9 cellular contexts compared by ENCODE assay signal in the genomic region with DNA sequence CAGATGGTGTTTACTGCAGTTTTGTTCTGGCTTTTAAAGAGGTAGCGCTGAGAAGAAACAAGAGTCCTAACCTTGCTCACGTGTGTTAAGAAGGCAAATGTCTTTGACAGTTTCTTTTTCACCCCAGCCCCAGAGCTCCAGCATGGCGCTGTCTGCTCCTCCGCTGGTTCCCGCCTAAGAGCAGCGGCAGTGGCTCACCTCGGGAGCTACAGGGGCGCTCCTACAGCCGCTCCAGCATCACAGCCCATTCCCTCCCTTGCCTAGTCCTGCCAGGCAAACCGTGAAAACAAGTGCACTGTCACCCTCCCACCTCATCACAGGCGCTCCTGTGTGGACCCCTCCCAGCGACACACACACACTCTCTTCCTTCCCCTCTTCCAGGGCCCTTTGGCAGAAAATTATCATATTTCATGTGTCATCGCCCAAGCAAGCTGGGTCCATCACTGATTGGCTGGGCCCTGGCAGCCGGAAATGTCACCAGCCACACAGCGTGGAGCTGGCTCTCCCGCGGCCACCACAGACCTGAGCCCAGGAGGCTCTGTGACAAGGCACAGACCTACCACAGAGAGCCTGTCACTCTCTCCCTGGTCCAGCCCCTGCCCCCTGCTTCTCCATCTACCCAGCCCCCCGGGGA. TPM values are rescaled to one million over a fixed set of nuclear protein-coding genes. Genes with fewer than 3 reads are reported as not detected.
DNase-seq lines count a peak whose midpoint lies in the region; ATAC-seq and TF ChIP-seq lines count a peak whose summit lies in the region.
"Had no signal": no experiment of that assay in that cellular context is flagged by ENCODE, and none has a peak within 500 bp of the region (broad histone marks: within the 10 kb centered on the region; RNA-seq: fewer than 3 reads in every experiment).

No MANE protein-coding gene starts in this region.

- TF ChIP-seq CTCF in breast epithelium (IDR thresholded peaks at IDR 0.05) (no peak), MCF 10A (IDR thresholded peaks at IDR 0.05; ENCODE audit: unreplicated experiment) (no peak)

- CTCF ChIA-PET in MCF 10A (lab: Yijun Ruan, JAX), result interaction anchor here (0.7 kb wide), 1 partner anchor 348 kb away, joined by 3 read pairs; no protein-coding TSS in a partner anchor

- H3K27me3 Mint-ChIP-seq in MCF 10A (ENCODE audit: insufficient read depth, unreplicated experiment) (peaks cover under 1% of the 10 kb centered on the region), IgD-negative memory B cell (peaks cover 50% of the 10 kb centered on the region), T-helper 17 cell (no peaks in the 10 kb centered on the region)

- intact Hi-C loops in breast epithelium (cut with DNase I; ENCODE audit: low total_unique reads) (no loop called here), MCF 10A (cut with micrococcal nuclease) (no loop called here)

- BruUV-seq in MCF 10A (replicated peaks; lab: Mats Ljungman, UMichigan), result no TSS peak

- H3K9me3 ChIP-seq in breast epithelium (peaks cover 0 to 7% of the 10 kb centered on the region in 2 donors), T-helper 17 cell (ENCODE audit: control insufficient read depth, low read length, poor library complexity, severe bottlenecking) (no peaks in the 10 kb centered on the region)

- peak; percentile 90 for ATAC-seq in T-helper 17 cell

- no peaks in the 10 kb centered on the region for H3K36me3 ChIP-seq in breast epithelium
- H3K36me3 ChIP-seq: BLaER1 treated with 17β-estradiol and CSF1 and Interleukin-3, amounts not matched to agents 10 nM and 100 nM had no signal

- H3K4me1 Mint-ChIP-seq in MCF 10A (ENCODE audit: insufficient read depth, unreplicated experiment) (peaks cover 16% of the 10 kb centered on the region), IgD-negative memory B cell (peaks cover 15 to 24% (median 21%) of the 10 kb centered on the region in 3 donors), T-helper 17 cell (peaks cover 50% of the 10 kb centered on the region)

- no peaks in the 10 kb centered on the region for H3K36me3 Mint-ChIP-seq in MCF 10A (ENCODE audit: insufficient read depth, unreplicated experiment)
- no peaks in the 10 kb centered on the region for H3K36me3 Mint-ChIP-seq in IgD-negative memory B cell
- no peaks in the 10 kb centered on the region for H3K36me3 Mint-ChIP-seq in T-helper 17 cell (ENCODE audit: low read depth)

- peak overlapping the region in 1 of 2 donors; percentile 37 for H3K27ac ChIP-seq in breast epithelium
- H3K27ac ChIP-seq: BLaER1 treated with 17β-estradiol and CSF1 and Interleukin-3, amounts not matched to agents 10 nM and 100 nM had no signal

- no peak overlapping the region for H3K27ac Mint-ChIP-seq in MCF 10A (ENCODE audit: low read depth, unreplicated experiment)
- H3K27ac Mint-ChIP-seq in IgD-negative memory B cell, result peak overlapping the region in 1 of 3 donors; percentile 3
- peak overlapping the region; percentile 82 for H3K27ac Mint-ChIP-seq in T-helper 17 cell

- peak in 1 of 2 donors; percentile 48 for DNase-seq in breast epithelium (ENCODE audit: low spot score in 2 of 2)
- no peak for DNase-seq in MCF 10A (ENCODE audit: unreplicated experiment)
- DNase-seq in T-helper 17 cell, result peak; percentile 56 to 63 (median 61)
- peak; percentile 77 for DNase-seq in astrocyte of the hippocampus (ENCODE audit: low read depth, low spot score)
- DNase-seq in medulla oblongata (ENCODE audit: extremely low spot score), result peak; percentile 22
- DNase-seq in stimulated activated CD8-positive, alpha-beta memory T cell treated with anti-CD3 and anti-CD28 coated beads, Interleukin-15, amount 100 ng/mL, for 4 hours (ENCODE audit: low read depth in 2 of 2), result peak; percentile 62 to 67
- no peak for DNase-seq in NCI-H226

- no peak for TF ChIP-seq POLR2A in breast epithelium (IDR thresholded peaks at IDR 0.05)

- H3K4me3 ChIP-seq in breast epithelium, result peak overlapping the region in 2 of 3 donors; percentile 17 to 43
- H3K4me3 ChIP-seq: BLaER1 treated with 17β-estradiol and CSF1 and Interleukin-3, amounts not matched to agents 10 nM and 100 nM had no signal

- H3K9me3 Mint-ChIP-seq in MCF 10A (ENCODE audit: unreplicated experiment) (no peaks in the 10 kb centered on the region), IgD-negative memory B cell (peaks cover 6 to 7% (median 6%) of the 10 kb centered on the region in 3 donors)

- POLR2A ChIA-PET in MCF 10A (lab: Yijun Ruan, JAX), result interaction anchor here (0.6 to 1.5 kb wide), 2 partner anchors 10 to 57 kb away, joined by 3 to 6 read pairs; no protein-coding TSS in a partner anchor

- H3K4me3 Mint-ChIP-seq in MCF 10A (ENCODE audit: unreplicated experiment) (no peak overlapping the region), IgD-negative memory B cell (peak overlapping the region; percentile 79 to 93 (median 85)), T-helper 17 cell (peak overlapping the region; percentile 92)

- peaks cover 0 to 12% of the 10 kb centered on the region in 2 donors for H3K4me1 ChIP-seq in breast epithelium

- no peaks in the 10 kb centered on the region for H3K27me3 ChIP-seq in breast epithelium
- H3K27me3 ChIP-seq: BLaER1 treated with 17β-estradiol and CSF1 and Interleukin-3, amounts not matched to agents 10 nM and 100 nM had no signal

RNA-seq across cellular contexts. Expression of gene HIVEP3, which starts 1.2 kb away (rescaled TPM):
- total RNA-seq in breast epithelium (10 to 100 TPM in 1 of 3 donors, 1 to 10 TPM in 2; 3.5 to 13.5 (median 9.2) TPM), MCF 10A (2022) (0.61 and 1.2 TPM in 2 replicates), T-helper 17 cell (10 to 100 TPM; 11.1 to 13.9 TPM)
- polyA plus RNA-seq in IgD-negative memory B cell, result 1.4 TPM

Comparison
In these comparisons a context has a peak if more than half of its experiments do, and no peak if none do; other contexts are left out.
1. DNase-seq: peak in T-helper 17 cell (3 of 3), astrocyte of the hippocampus (single experiment), medulla oblongata (single experiment) and stimulated activated CD8-positive, alpha-beta memory T cell treated with anti-CD3 and anti-CD28 coated beads, Interleukin-15, amount 100 ng/mL, for 4 hours (2 of 2); none in MCF 10A (single experiment) and NCI-H226 (single experiment).